In genomic region chr5:42337143-42337542, GRCh38 we compare ENCODE assay signal across 25 cellular contexts.
"Had no signal": no experiment of that assay in that cellular context is flagged by ENCODE, and none has a peak within 500 bp of the region (broad histone marks: within the 10 kb centered on the region; RNA-seq: fewer than 3 reads in every experiment).

No MANE protein-coding gene starts in this region.

- H3K9me3 ChIP-seq: thyroid gland, transverse colon, vagina had no signal

- ATAC-seq: stimulated activated effector memory CD8-positive, alpha-beta T cell treated with anti-CD3 and anti-CD28 coated beads, Interleukin-12 subunit alpha, Interleukin-12 subunit beta, amount 100 ng/mL, for 72 hours; stimulated activated memory B cell treated with anti-CD40 and anti-IgM and Interleukin-4, amounts not matched to agents 10 μg/mL and 1 μg/mL and 100 μg/mL, for 72 hours; stimulated activated naive B cell treated with anti-CD40 and anti-IgM and Interleukin-4, amounts not matched to agents 10 μg/mL and 1 μg/mL and 100 μg/mL, for 72 hours; stimulated activated naive CD8-positive, alpha-beta T cell treated with anti-CD3 and anti-CD28 coated beads, Interleukin-15, amount 100 ng/mL, for 72 hours; stimulated activated naive CD8-positive, alpha-beta T cell treated with anti-CD3 and anti-CD28 coated beads, Interleukin-15, Interleukin-2, amounts not matched to agents 100 U/mL and 50 U/mL, for 24 hours had no signal

- H3K27ac ChIP-seq: stomach, suprapubic skin, thoracic aorta, thyroid gland, tibial artery, tibial nerve, transverse colon, upper lobe of left lung, uterus, vagina had no signal

- DNase-seq: stimulated activated CD4-positive, alpha-beta T cell treated with anti-CD3 and anti-CD28 coated beads, Interleukin-2, amount 100 ng/mL, for 24 hours; stimulated activated CD4-positive, alpha-beta T cell treated with anti-CD3 and anti-CD28 coated beads, Interleukin-2, amount 100 ng/mL, for 48 hours; stimulated activated CD4-positive, alpha-beta T cell treated with anti-CD3 and anti-CD28 coated beads, Interleukin-4, amount 100 ng/mL, for 1 hour; stimulated activated CD4-positive, alpha-beta T cell treated with anti-CD3 and anti-CD28 coated beads, Interleukin-4, amount 100 ng/mL, for 24 hours; stimulated activated CD4-positive, alpha-beta T cell treated with anti-CD3 and anti-CD28 coated beads, Interleukin-4, amount 100 ng/mL, for 4 hours; stimulated activated CD8-positive, alpha-beta memory T cell treated with anti-CD3 and anti-CD28 coated beads, Interleukin-4, amount 100 ng/mL, for 48 hours; stimulated activated naive B cell treated with anti-CD40 and anti-IgM and Interleukin-4, amounts not matched to agents 10 μg/mL and 1 μg/mL and 100 μg/mL, for 72 hours; stimulated activated naive CD4-positive, alpha-beta T cell; stimulated activated naive CD4-positive, alpha-beta T cell treated with Interleukin-2 at 50 U/mL for 16 hours; stimulated activated naive CD8-positive, alpha-beta T cell treated with anti-CD3 and anti-CD28 coated beads, Interleukin-15, amount 100 ng/mL, for 72 hours; stimulated activated naive CD8-positive, alpha-beta T cell treated with anti-CD3 and anti-CD28 coated beads, Interleukin-15, Interleukin-2, amounts not matched to agents 100 U/mL and 50 U/mL, for 24 hours; stomach; substantia nigra; thyroid gland; tibial artery; transverse colon; trophoblast cell; upper lobe of left lung; uterus had no signal

- H3K27me3 ChIP-seq: stomach, suprapubic skin, thyroid gland, tibial artery, tibial nerve, transverse colon, upper lobe of left lung, uterus, vagina had no signal

- H3K4me3 ChIP-seq: stomach, suprapubic skin, thoracic aorta, thyroid gland, tibial artery, tibial nerve, transverse colon, upper lobe of left lung, uterus, vagina had no signal

- H3K4me1 ChIP-seq: stomach, suprapubic skin, thyroid gland, tibial artery, tibial nerve, transverse colon, upper lobe of left lung, uterus, vagina had no signal

- H3K36me3 ChIP-seq: stomach, suprapubic skin, thoracic aorta, thyroid gland, tibial artery, tibial nerve, transverse colon, upper lobe of left lung, uterus, vagina had no signal
